In genomic region chr19:47510516-47511127, GRCh38 we compare ENCODE assay signal across 2 cellular contexts.
TF ChIP-seq lines count a peak whose summit lies in the region.

No MANE protein-coding gene starts in this region.

TF ChIP-seq in liver, 16 proteins besides CTCF, POLR2A, EP300 and RAD21:
- no peak for TF ChIP-seq FOXA2 (IDR thresholded peaks at IDR 0.05)
- TF ChIP-seq EGR1 (IDR thresholded peaks at IDR 0.05; ENCODE audit: low read depth in 2 of 2): no peak
- TF ChIP-seq JUND (IDR thresholded peaks at IDR 0.05): no peak
- TF ChIP-seq HNF4A (conservative IDR thresholded peaks at IDR 0.05): no peak
- TF ChIP-seq NR2F2 (IDR thresholded peaks at IDR 0.05): no peak
- no peak for TF ChIP-seq GABPA (IDR thresholded peaks at IDR 0.05 in 1 of 2, conservative IDR thresholded peaks at IDR 0.05 in 1 of 2)
- TF ChIP-seq FOXA1 (IDR thresholded peaks at IDR 0.05): no peak
- TF ChIP-seq SP1 (IDR thresholded peaks at IDR 0.05): no peak
- TF ChIP-seq RXRA (IDR thresholded peaks at IDR 0.05): no peak
- TF ChIP-seq, protein P1, sequence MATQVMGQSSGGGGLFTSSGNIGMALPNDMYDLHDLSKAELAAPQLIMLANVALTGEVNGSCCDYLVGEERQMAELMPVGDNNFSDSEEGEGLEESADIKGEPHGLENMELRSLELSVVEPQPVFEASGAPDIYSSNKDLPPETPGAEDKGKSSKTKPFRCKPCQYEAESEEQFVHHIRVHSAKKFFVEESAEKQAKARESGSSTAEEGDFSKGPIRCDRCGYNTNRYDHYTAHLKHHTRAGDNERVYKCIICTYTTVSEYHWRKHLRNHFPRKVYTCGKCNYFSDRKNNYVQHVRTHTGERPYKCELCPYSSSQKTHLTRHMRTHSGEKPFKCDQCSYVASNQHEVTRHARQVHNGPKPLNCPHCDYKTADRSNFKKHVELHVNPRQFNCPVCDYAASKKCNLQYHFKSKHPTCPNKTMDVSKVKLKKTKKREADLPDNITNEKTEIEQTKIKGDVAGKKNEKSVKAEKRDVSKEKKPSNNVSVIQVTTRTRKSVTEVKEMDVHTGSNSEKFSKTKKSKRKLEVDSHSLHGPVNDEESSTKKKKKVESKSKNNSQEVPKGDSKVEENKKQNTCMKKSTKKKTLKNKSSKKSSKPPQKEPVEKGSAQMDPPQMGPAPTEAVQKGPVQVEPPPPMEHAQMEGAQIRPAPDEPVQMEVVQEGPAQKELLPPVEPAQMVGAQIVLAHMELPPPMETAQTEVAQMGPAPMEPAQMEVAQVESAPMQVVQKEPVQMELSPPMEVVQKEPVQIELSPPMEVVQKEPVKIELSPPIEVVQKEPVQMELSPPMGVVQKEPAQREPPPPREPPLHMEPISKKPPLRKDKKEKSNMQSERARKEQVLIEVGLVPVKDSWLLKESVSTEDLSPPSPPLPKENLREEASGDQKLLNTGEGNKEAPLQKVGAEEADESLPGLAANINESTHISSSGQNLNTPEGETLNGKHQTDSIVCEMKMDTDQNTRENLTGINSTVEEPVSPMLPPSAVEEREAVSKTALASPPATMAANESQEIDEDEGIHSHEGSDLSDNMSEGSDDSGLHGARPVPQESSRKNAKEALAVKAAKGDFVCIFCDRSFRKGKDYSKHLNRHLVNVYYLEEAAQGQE (IDR thresholded peaks at IDR 0.05): no peak
- TF ChIP-seq ATF3 (IDR thresholded peaks at IDR 0.05): no peak
- TF ChIP-seq TAF1 (conservative IDR thresholded peaks at IDR 0.05): no peak
- TF ChIP-seq YY1 (IDR thresholded peaks at IDR 0.05): no peak
- no peak for TF ChIP-seq MAX (IDR thresholded peaks at IDR 0.05)
- no peak for TF ChIP-seq ZBTB33 (IDR thresholded peaks at IDR 0.05)
- no peak for TF ChIP-seq HNF4G (IDR thresholded peaks at IDR 0.05)

TF ChIP-seq in HepG2, 621 proteins besides CTCF, POLR2A, EP300 and RAD21:
- TF ChIP-seq MAF1 (CRISPR knock-in tag; IDR thresholded peaks at IDR 0.05; ENCODE audit: borderline replicate concordance) (no peak), RARG (CRISPR knock-in tag; IDR thresholded peaks at IDR 0.05; ENCODE audit: low read depth) (no peak), PHF20 (CRISPR knock-in tag; IDR thresholded peaks at IDR 0.05) (no peak), RARA (CRISPR knock-in tag; IDR thresholded peaks at IDR 0.05) (no peak), HNRNPUL1 (IDR thresholded peaks at IDR 0.05; ENCODE audit: low read depth, low read length) (no peak), ARNT2 (CRISPR knock-in tag; IDR thresholded peaks at IDR 0.05; ENCODE audit: low read depth) (no peak), ZFP36L2 (CRISPR knock-in tag; IDR thresholded peaks at IDR 0.05) (no peak), HNRNPK (IDR thresholded peaks at IDR 0.05; ENCODE audit: low read depth, low read length, poor library complexity, severe bottlenecking) (no peak), ELF3 (CRISPR knock-in tag; IDR thresholded peaks at IDR 0.05) (no peak), ZNF264 (CRISPR knock-in tag; IDR thresholded peaks at IDR 0.05) (no peak), ZNF44 (CRISPR knock-in tag; IDR thresholded peaks at IDR 0.05) (no peak), MEIS1 (CRISPR knock-in tag; IDR thresholded peaks at IDR 0.05; ENCODE audit: borderline replicate concordance) (no peak), SP1 (IDR thresholded peaks at IDR 0.05) (no peak), SP1 (CRISPR knock-in tag; IDR thresholded peaks at IDR 0.05) (no peak), ZNF510 (CRISPR knock-in tag; IDR thresholded peaks at IDR 0.05; ENCODE audit: low read depth) (no peak), ZHX2 (IDR thresholded peaks at IDR 0.05; ENCODE audit: low read depth) (no peak), ZHX2 (CRISPR knock-in tag; IDR thresholded peaks at IDR 0.05; ENCODE audit: borderline replicate concordance) (no peak), EEA1 (CRISPR knock-in tag; IDR thresholded peaks at IDR 0.05; ENCODE audit: borderline replicate concordance) (no peak), AHDC1 (CRISPR knock-in tag; IDR thresholded peaks at IDR 0.05; ENCODE audit: borderline replicate concordance) (no peak)
- TF ChIP-seq, protein P2, sequence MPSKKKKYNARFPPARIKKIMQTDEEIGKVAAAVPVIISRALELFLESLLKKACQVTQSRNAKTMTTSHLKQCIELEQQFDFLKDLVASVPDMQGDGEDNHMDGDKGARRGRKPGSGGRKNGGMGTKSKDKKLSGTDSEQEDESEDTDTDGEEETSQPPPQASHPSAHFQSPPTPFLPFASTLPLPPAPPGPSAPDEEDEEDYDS (CRISPR knock-in tag; IDR thresholded peaks at IDR 0.05): no peak
- TF ChIP-seq, protein P3, sequence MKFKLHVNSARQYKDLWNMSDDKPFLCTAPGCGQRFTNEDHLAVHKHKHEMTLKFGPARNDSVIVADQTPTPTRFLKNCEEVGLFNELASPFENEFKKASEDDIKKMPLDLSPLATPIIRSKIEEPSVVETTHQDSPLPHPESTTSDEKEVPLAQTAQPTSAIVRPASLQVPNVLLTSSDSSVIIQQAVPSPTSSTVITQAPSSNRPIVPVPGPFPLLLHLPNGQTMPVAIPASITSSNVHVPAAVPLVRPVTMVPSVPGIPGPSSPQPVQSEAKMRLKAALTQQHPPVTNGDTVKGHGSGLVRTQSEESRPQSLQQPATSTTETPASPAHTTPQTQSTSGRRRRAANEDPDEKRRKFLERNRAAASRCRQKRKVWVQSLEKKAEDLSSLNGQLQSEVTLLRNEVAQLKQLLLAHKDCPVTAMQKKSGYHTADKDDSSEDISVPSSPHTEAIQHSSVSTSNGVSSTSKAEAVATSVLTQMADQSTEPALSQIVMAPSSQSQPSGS (CRISPR knock-in tag; IDR thresholded peaks at IDR 0.05): no peak
- TF ChIP-seq, protein P4, sequence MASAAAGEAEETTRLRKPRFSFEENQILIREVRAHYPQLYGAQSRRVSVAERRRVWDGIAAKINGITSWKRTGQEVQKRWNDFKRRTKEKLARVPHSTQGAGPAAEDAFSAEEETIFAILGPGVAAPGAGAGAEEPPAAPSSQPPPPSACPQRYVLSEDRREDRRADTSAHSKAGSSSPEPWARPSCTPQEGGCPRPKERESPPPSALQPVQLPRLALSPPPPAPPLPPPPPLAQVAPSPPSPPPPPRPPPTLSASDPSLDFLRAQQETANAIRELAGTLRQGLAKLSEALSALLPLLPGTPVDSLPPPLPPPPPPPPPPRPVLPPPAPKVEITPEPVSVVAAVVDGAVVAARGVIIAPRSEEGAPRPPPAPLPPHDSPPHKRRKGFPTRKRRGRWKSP (CRISPR knock-in tag; IDR thresholded peaks at IDR 0.05): no peak
